33 cellular contexts compared by ENCODE assay signal in genomic region chr17:21841839-21842238, GRCh38.
"Had no signal": no experiment of that assay in that cellular context is flagged by ENCODE, and none has a peak within 500 bp of the region (broad histone marks: within the 10 kb centered on the region; RNA-seq: fewer than 3 reads in every experiment).

No MANE protein-coding gene starts in this region.

- H3K36me3 ChIP-seq: brain microvascular endothelial cell, SJCRH30 had no signal

- H3K4me1 ChIP-seq: SJCRH30 had no signal

- H3K27ac ChIP-seq: brain microvascular endothelial cell, KMS-11, PC-9, RWPE1, SJCRH30, SK-N-MC, VCaP had no signal

- H3K27ac Mint-ChIP-seq: activated B cell treated with CpG ODN at 0.5 μM for 24 hours; activated naive CD4-positive, alpha-beta T cell treated with anti-CD3 and anti-CD28 coated beads for 36 hours; activated naive CD8-positive, alpha-beta T cell treated with anti-CD3 and anti-CD28 coated beads for 36 hours; activated T-helper 1 cell treated with anti-CD3 and anti-CD28 coated beads, Interleukin-12 subunit alpha, Interleukin-12 subunit beta, Interleukin-2, Interleukin-4 antibody, amounts not matched to agents 30 ng/mL and 10 ng/mL and 1 ng/mL, durations not matched to agents 14 hours and 24 hours and 36 hours had no signal

- H3K4me1 Mint-ChIP-seq: activated B cell treated with CpG ODN at 0.5 μM for 24 hours; activated naive CD8-positive, alpha-beta T cell treated with anti-CD3 and anti-CD28 coated beads for 36 hours had no signal

- H3K27me3 ChIP-seq: brain microvascular endothelial cell, SJCRH30 had no signal

- H3K4me3 ChIP-seq: PC-9, SJCRH30, SK-N-MC had no signal

- H3K27me3 Mint-ChIP-seq: activated B cell treated with CpG ODN at 0.5 μM for 24 hours had no signal

- H3K9ac ChIP-seq: KMS-11 had no signal

- ATAC-seq: Right ventricle myocardium inferior had no signal

- FAIRE-seq: colon, RCC 7860 had no signal

- DNase-seq: activated B cell treated with CpG ODN at 0.5 μM for 24 hours; activated CD4-positive, alpha-beta T cell treated with anti-CD3 and anti-CD28 coated beads for 4 hours; activated CD4-positive, alpha-beta T cell treated with anti-CD3 and anti-CD28 coated beads, Interleukin-2, amount 50 U/mL, for 4 hours; activated CD4-positive, CD25-positive, alpha-beta regulatory T cell treated with anti-CD3 and anti-CD28 coated beads, Interleukin-2, amount 50 U/mL, for 72 hours; activated gamma-delta T cell treated with Interleukin-2 at 50 U/mL for 16 hours; activated naive CD4-positive, alpha-beta T cell treated with anti-CD3 and anti-CD28 coated beads for 36 hours; activated naive CD8-positive, alpha-beta T cell treated with anti-CD3 and anti-CD28 coated beads for 36 hours; activated T-cell treated with anti-CD3 and anti-CD28 coated beads, Interleukin-2, amount 50 U/mL, for 1 hour; amniotic stem cell; aorta; brain microvascular endothelial cell; central memory CD4-positive, alpha-beta T cell; MM.1S; MV-4-11; NCI-H1092; NCI-H1436 treated with DMSO at 0.1 percent for 48 hours; NCI-H1694 treated with DMSO at 0.1 percent for 48 hours; NCI-H2029; NCI-H345; NCI-H524 treated with DMSO at 0.1 percent for 48 hours; NK-92 treated with Interleukin-12 subunit alpha and Interleukin-12 subunit beta, amount 100 ng/mL, for 24 hours; PC-9; SJCRH30; T-helper 9 cell had no signal

- H3K4me3 Mint-ChIP-seq: activated B cell treated with CpG ODN at 0.5 μM for 24 hours; activated naive CD4-positive, alpha-beta T cell treated with anti-CD3 and anti-CD28 coated beads for 36 hours; activated naive CD8-positive, alpha-beta T cell treated with anti-CD3 and anti-CD28 coated beads for 36 hours; activated T-helper 1 cell treated with anti-CD3 and anti-CD28 coated beads, Interleukin-12 subunit alpha, Interleukin-12 subunit beta, Interleukin-2, Interleukin-4 antibody, amounts not matched to agents 30 ng/mL and 10 ng/mL and 1 ng/mL, durations not matched to agents 14 hours and 24 hours and 36 hours; T-helper 1 cell treated with Interleukin-12 subunit alpha and Interleukin-12 subunit beta and Interleukin-4 antibody, amounts not matched to agents 30 μg/mL and 1 μg/mL, for 36 hours had no signal
